Comparison of ENCODE assay signal across 9 cellular contexts in the genomic region with DNA sequence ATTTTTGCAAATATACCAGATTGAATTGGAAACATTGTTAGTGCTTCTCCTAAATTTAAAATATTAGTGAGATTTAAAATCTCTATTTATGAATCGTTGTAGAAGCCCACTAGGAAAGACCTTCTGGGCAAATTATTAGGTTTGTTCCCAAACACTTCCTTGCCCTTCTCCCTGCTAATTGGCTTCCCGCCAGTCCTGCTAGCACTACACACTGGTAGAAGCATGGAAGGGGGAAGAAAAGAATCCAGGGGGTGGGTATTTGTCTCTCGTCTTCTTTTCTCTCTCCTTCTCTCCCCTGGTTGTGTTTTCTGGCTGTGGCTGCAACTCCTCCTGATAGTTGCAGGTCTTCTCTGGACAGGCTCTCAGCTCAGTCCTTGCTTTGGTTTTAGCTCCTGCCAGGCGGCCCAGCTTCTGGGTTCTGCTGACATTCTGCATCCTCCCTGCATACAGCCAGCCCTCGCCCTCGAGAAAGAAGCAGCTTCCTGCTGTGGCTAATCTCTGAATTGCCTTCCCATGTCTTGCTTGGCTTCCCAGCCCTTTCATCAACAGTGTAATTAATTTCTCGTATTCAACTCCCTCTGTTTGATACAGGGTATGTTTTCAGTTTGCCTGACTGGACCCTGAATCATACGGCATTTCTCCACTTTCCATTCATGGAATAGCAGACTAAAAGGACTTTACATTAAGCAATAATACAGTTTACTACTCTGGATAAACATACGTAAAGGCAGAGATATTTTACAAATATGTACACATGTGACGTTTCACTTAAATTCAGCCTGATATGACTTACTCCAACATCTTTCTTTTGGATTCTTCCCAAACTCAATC. TPM values are rescaled to one million over a fixed set of nuclear protein-coding genes. Genes with fewer than 3 reads are reported as not detected.
DNase-seq lines count a peak whose midpoint lies in the region; TF ChIP-seq lines count a peak whose summit lies in the region.
"Had no signal": no experiment of that assay in that cellular context is flagged by ENCODE, and none has a peak within 500 bp of the region (broad histone marks: within the 10 kb centered on the region; RNA-seq: fewer than 3 reads in every experiment).

No MANE protein-coding gene starts in this region.

- H3K4me3 ChIP-seq in AG09309 (ENCODE audit: control insufficient read depth, low read depth, low read length) = no peak overlapping the region; the same call in 1 of the 2 replicates
- no peak overlapping the region for H3K4me3 ChIP-seq in HUES48 (ENCODE audit: low read depth, low read length)
- no peak overlapping the region for H3K4me3 ChIP-seq in colonic mucosa

- H3K27me3 ChIP-seq in HUES48 (ENCODE audit: control insufficient read depth, insufficient read depth, low read length) (peaks cover 7% of the 10 kb centered on the region), colonic mucosa (no peaks in the 10 kb centered on the region)

- H3K4me1 ChIP-seq in HUES48 (ENCODE audit: control insufficient read depth, insufficient read depth, low read length) (peaks cover 10% of the 10 kb centered on the region), colonic mucosa (no peaks in the 10 kb centered on the region)

- H3K27ac ChIP-seq in HUES48 (ENCODE audit: low read depth, low read length) (peak overlapping the region; percentile 38), colonic mucosa (no peak overlapping the region)

- TF ChIP-seq CTCF in AG09309 (IDR thresholded peaks at IDR 0.05; ENCODE audit: control insufficient read depth, insufficient read depth, low read depth, low read length, missing control alignments) (no peak), colonic mucosa (IDR thresholded peaks at IDR 0.05) (no peak)

- no peak overlapping the region for H3K9ac ChIP-seq in HUES48 (ENCODE audit: low read depth, low read length)
- H3K9ac ChIP-seq in colonic mucosa (ENCODE audit: low read depth in 2 of 2, low read length in 2 of 2) = no peak overlapping the region

- DNase-seq in AG09309 (ENCODE audit: low read depth) (peak; percentile 55), astrocyte of the hippocampus (ENCODE audit: low read depth, low spot score) (peak; percentile 66), medulla oblongata (ENCODE audit: extremely low spot score) (peak; percentile 47), germinal center (ENCODE audit: low spot score) (no peak), NOMO-1 treated with DMSO at 0.1 percent for 48 hours (lab: John Stamatoyannopoulos, UW; ENCODE audit: unreplicated experiment) (no peak), GDM1 (lab: John Stamatoyannopoulos, UW) (no peak), colonic mucosa (no peak)
- DNase-seq: stimulated activated CD4-positive, alpha-beta T cell treated with anti-CD3 and anti-CD28 coated beads, Interleukin-12 subunit alpha, Interleukin-12 subunit beta, amount 100 ng/mL, for 4 hours had no signal

- intact Hi-C loops in colonic mucosa (cut with DNase I) = no loop called here

- no peaks in the 10 kb centered on the region for H3K9me3 ChIP-seq in HUES48 (ENCODE audit: control insufficient read depth, insufficient read depth, low read length)
- no peaks in the 10 kb centered on the region for H3K9me3 ChIP-seq in colonic mucosa

- H3K36me3 ChIP-seq in HUES48 (ENCODE audit: control insufficient read depth, insufficient read depth, low read length) (no peaks in the 10 kb centered on the region), colonic mucosa (no peaks in the 10 kb centered on the region)

RNA-seq across cellular contexts. Expression of a gene that starts 6.9 kb away (rescaled TPM):
- 10 to 100 TPM; 20.0 to 24.2 TPM for total RNA-seq in colonic mucosa

Comparison
In these comparisons a context has a peak if more than half of its experiments do, and no peak if none do; other contexts are left out.
1. DNase-seq: peak in AG09309 (single experiment), astrocyte of the hippocampus (single experiment) and medulla oblongata (single experiment); none in germinal center (single experiment), NOMO-1 treated with DMSO at 0.1 percent for 48 hours (single experiment), GDM1 (single experiment) and colonic mucosa (single experiment).